In the genomic region with DNA sequence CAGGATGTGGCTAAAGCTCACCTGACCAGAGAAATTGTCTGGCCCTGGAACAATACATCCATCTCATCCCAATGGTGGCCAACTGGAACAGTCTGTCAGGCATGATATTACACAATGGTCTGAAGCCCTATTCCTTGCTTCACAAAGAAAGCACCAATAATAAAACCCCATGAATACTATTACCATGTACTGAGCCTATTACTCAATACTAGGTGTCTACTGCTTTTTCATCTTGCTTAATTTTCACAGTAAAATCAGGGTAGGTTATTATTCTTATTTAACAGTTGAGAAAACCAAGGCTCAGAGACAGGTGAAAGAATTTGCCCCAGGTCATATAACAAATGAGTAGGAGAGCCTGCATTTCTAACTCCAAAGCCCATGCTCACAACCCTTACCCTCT, we compare ENCODE assay signal across 15 cellular contexts.
A peak's percentile ranks its signal among the peaks of the same experiment; 100 is the strongest.
DNase-seq lines count a peak whose midpoint lies in the region; TF ChIP-seq lines count a peak whose summit lies in the region.
"Had no signal": no experiment of that assay in that cellular context is flagged by ENCODE, and none has a peak within 500 bp of the region (broad histone marks: within the 10 kb centered on the region; RNA-seq: fewer than 3 reads in every experiment).

No MANE protein-coding gene starts in this region.

- in situ Hi-C loops in mammary epithelial cell (cut with MboI; ENCODE audit: low sequenced_read_pairs in 2 of 2): loop anchor here in 1 of 2 donors (25.0 kb wide), 1 partner anchor 380 kb away; the partner anchor contains the start of gene ABTB2

- H3K36me3 ChIP-seq in mammary epithelial cell (ENCODE audit: insufficient read depth, low read length) (no peaks in the 10 kb centered on the region), tibial artery (no peaks in the 10 kb centered on the region)
- H3K36me3 ChIP-seq: BE2C had no signal

- CTCF ChIA-PET in MCF 10A (lab: Yijun Ruan, JAX): interaction anchor here (0.8 to 10.7 kb wide), 5 partner anchors 10 to 126 kb away, joined by 3 to 77 read pairs (median 7); no protein-coding TSS in a partner anchor
- CTCF ChIA-PET in mammary epithelial cell (lab: Charles Lee; ENCODE audit: low non-redundant PET): no interaction called here

- H3K4me2 ChIP-seq in mammary epithelial cell (ENCODE audit: insufficient read depth, low read depth, low read length): no peak overlapping the region

- H3K36me3 Mint-ChIP-seq in MCF 10A (ENCODE audit: insufficient read depth, unreplicated experiment): no peaks in the 10 kb centered on the region
- H3K36me3 Mint-ChIP-seq: CD4-positive, alpha-beta memory T cell had no signal

- H3K9ac ChIP-seq in mammary epithelial cell (ENCODE audit: insufficient read depth, low read length): no peak overlapping the region

- POLR2A ChIA-PET in MCF 10A (lab: Yijun Ruan, JAX): interaction anchor here (1.8 kb wide), 1 partner anchor 12 kb away, joined by 4 read pairs; no protein-coding TSS in a partner anchor

- H3K9me3 Mint-ChIP-seq in MCF 10A (ENCODE audit: unreplicated experiment): no peaks in the 10 kb centered on the region

- H3K9me3 ChIP-seq in mammary epithelial cell (replicated peaks; ENCODE audit: insufficient read depth, low read length) (no peaks in the 10 kb centered on the region), tibial artery (no peaks in the 10 kb centered on the region)
- H3K9me3 ChIP-seq: BE2C had no signal

- H4K20me1 ChIP-seq in mammary epithelial cell (ENCODE audit: insufficient read depth, low read length): no peaks in the 10 kb centered on the region

- dilution Hi-C loops in mammary epithelial cell (cut with HindIII; ENCODE audit: low sequenced_read_pairs): no loop called here

- H3K4me1 ChIP-seq in mammary epithelial cell (ENCODE audit: insufficient read depth, low read length) (no peaks in the 10 kb centered on the region), tibial artery (no peaks in the 10 kb centered on the region)
- H3K4me1 ChIP-seq: BE2C had no signal

- H3K27ac Mint-ChIP-seq in MCF 10A (ENCODE audit: low read depth, unreplicated experiment): no peak overlapping the region
- H3K27ac Mint-ChIP-seq: CD4-positive, alpha-beta memory T cell; H9 had no signal

- no peaks in the 10 kb centered on the region for H3K4me1 Mint-ChIP-seq in MCF 10A (ENCODE audit: insufficient read depth, unreplicated experiment)
- H3K4me1 Mint-ChIP-seq: CD4-positive, alpha-beta memory T cell; H9 had no signal

- TF ChIP-seq CTCF in MCF 10A (IDR thresholded peaks at IDR 0.05; ENCODE audit: unreplicated experiment): no peak
- no peak for TF ChIP-seq CTCF in mammary epithelial cell (conservative IDR thresholded peaks at IDR 0.05 in 1 of 2, IDR thresholded peaks at IDR 0.05 in 1 of 2; ENCODE audit: extremely low read depth in 1 of 2, insufficient read depth in 1 of 2, low read depth in 1 of 2, low read length in 2 of 2)
- no peak for TF ChIP-seq CTCF in tibial artery (IDR thresholded peaks at IDR 0.05)

- H3K27me3 Mint-ChIP-seq in MCF 10A (ENCODE audit: insufficient read depth, unreplicated experiment): peaks cover 29% of the 10 kb centered on the region

- no peak overlapping the region for H2AFZ ChIP-seq in mammary epithelial cell (ENCODE audit: low read depth, low read length)

- intact Hi-C loops in MCF 10A (cut with micrococcal nuclease) (no loop called here), mammary epithelial cell (cut with micrococcal nuclease) (no loop called here), tibial artery (cut with DNase I; ENCODE audit: low total_unique reads) (no loop called here)

- H3K27ac ChIP-seq in mammary epithelial cell (ENCODE audit: insufficient read depth, low read depth, low read length) (no peak overlapping the region), tibial artery (no peak overlapping the region)
- H3K27ac ChIP-seq: C4-2B had no signal

- H3K4me3 Mint-ChIP-seq in MCF 10A (ENCODE audit: unreplicated experiment): no peak overlapping the region
- H3K4me3 Mint-ChIP-seq: CD4-positive, alpha-beta memory T cell; H9 had no signal

- peak; percentile 33 for DNase-seq in MCF 10A (ENCODE audit: unreplicated experiment)
- no peak for DNase-seq in mammary epithelial cell
- peak; percentile 40 for DNase-seq in amniotic epithelial cell (ENCODE audit: low read depth)
- DNase-seq in kidney tubule cell (ENCODE audit: low spot score): peak; percentile 33
- DNase-seq in NCI-H128 (lab: John Stamatoyannopoulos, UW; ENCODE audit: unreplicated experiment): no peak
- DNase-seq in tibial artery: no peak
- DNase-seq in NK-92 treated with Interleukin-12 subunit alpha and Interleukin-12 subunit beta, amount 100 ng/mL, for 24 hours (lab: John Stamatoyannopoulos, UW): no peak
- DNase-seq: BE2C; CD4-positive, alpha-beta memory T cell; DMS153; DND-41; GDM1; GOT3; H9 had no signal

- peaks cover 3% of the 10 kb centered on the region for H3K27me3 ChIP-seq in mammary epithelial cell (ENCODE audit: insufficient read depth, low read length)
- H3K27me3 ChIP-seq in tibial artery: peaks cover 0 to 3% of the 10 kb centered on the region in 2 donors
- H3K27me3 ChIP-seq: BE2C had no signal

- no TSS peak for BruUV-seq in MCF 10A (replicated peaks; lab: Mats Ljungman, UMichigan)
- BruUV-seq in mammary epithelial cell (replicated peaks; lab: Mats Ljungman, UMichigan): no TSS peak

- H3K79me2 ChIP-seq in mammary epithelial cell (ENCODE audit: insufficient read depth, low read length): no peaks in the 10 kb centered on the region

- H3K4me3 ChIP-seq in mammary epithelial cell (replicated peaks in 1 of 3; ENCODE audit: insufficient read depth in 1 of 3, low read depth in 2 of 3, low read length in 3 of 3): no peak overlapping the region
- no peak overlapping the region for H3K4me3 ChIP-seq in tibial artery

Comparison
In these comparisons a context has a peak if more than half of its experiments do, and no peak if none do; other contexts are left out.
1. DNase-seq: peak in MCF 10A (single experiment), amniotic epithelial cell (single experiment) and kidney tubule cell (single experiment); none in mammary epithelial cell (single experiment), NCI-H128 (single experiment), tibial artery (0 of 2) and NK-92 treated with Interleukin-12 subunit alpha and Interleukin-12 subunit beta, amount 100 ng/mL, for 24 hours (single experiment).